ENCODE assay signal across 19 cellular contexts in genomic region chr14:65203574-65203973, GRCh38.
"Had no signal": no experiment of that assay in that cellular context is flagged by ENCODE, and none has a peak within 500 bp of the region (broad histone marks: within the 10 kb centered on the region; RNA-seq: fewer than 3 reads in every experiment).

No MANE protein-coding gene starts in this region.

- H3K27me3 Mint-ChIP-seq: activated CD8-positive, alpha-beta T cell treated with anti-CD3 and anti-CD28 coated beads for 36 hours; naive thymus-derived CD8-positive, alpha-beta T cell had no signal

- H3K27ac ChIP-seq: dorsolateral prefrontal cortex, hepatocyte, left lung, testis, upper lobe of right lung had no signal

- H3K4me1 ChIP-seq: testis, upper lobe of right lung had no signal

- H3K4me1 Mint-ChIP-seq: WTC11 had no signal

- H3K9me3 ChIP-seq: testis, upper lobe of right lung had no signal

- DNase-seq: activated CD4-positive, alpha-beta T cell treated with anti-CD3 and anti-CD28 coated beads for 48 hours; activated CD8-positive, alpha-beta T cell treated with anti-CD3 and anti-CD28 coated beads for 36 hours; activated effector memory CD4-positive, alpha-beta T cell treated with Interleukin-2 at 50 U/mL for 16 hours; activated naive CD4-positive, alpha-beta T cell treated with anti-CD3 and anti-CD28 coated beads, Interleukin-2, amount 50 U/mL, for 16 hours; activated T-cell treated with anti-CD3 and anti-CD28 coated beads, Interleukin-2, amount 50 U/mL, for 4 hours; dorsolateral prefrontal cortex; endodermal cell; left lung; mammary epithelial cell; naive thymus-derived CD8-positive, alpha-beta T cell; nucleus accumbens; small intestine; stimulated activated CD4-positive, alpha-beta T cell treated with anti-CD3 and anti-CD28 coated beads, Interleukin-4, amount 100 ng/mL, for 24 hours; stimulated activated naive CD4-positive, alpha-beta T cell treated with Interleukin-2 at 50 U/mL for 16 hours; testis; upper lobe of right lung had no signal

- H3K36me3 ChIP-seq: left lung, upper lobe of right lung had no signal

- H3K27me3 ChIP-seq: dorsolateral prefrontal cortex, hepatocyte, left lung, testis, upper lobe of right lung had no signal

- H3K79me2 ChIP-seq: hepatocyte had no signal

- H3K4me3 ChIP-seq: dorsolateral prefrontal cortex, hepatocyte, left lung, testis, upper lobe of right lung had no signal

- H2AFZ ChIP-seq: hepatocyte had no signal

- FAIRE-seq: keratinocyte, small intestine had no signal

- ATAC-seq: activated CD8-positive, alpha-beta T cell treated with anti-CD3 and anti-CD28 coated beads for 36 hours; activated T-cell treated with anti-CD3 and anti-CD28 coated beads, Interleukin-2, amount 50 U/mL, for 4 hours; left lung; naive thymus-derived CD8-positive, alpha-beta T cell; WTC11 had no signal

- H3K4me2 ChIP-seq: hepatocyte had no signal

- H3K27ac Mint-ChIP-seq: activated CD8-positive, alpha-beta T cell treated with anti-CD3 and anti-CD28 coated beads for 36 hours; endodermal cell; WTC11 had no signal

- H3K4me3 Mint-ChIP-seq: activated CD8-positive, alpha-beta T cell treated with anti-CD3 and anti-CD28 coated beads for 36 hours; activated T-cell treated with anti-CD3 and anti-CD28 coated beads, Interleukin-2, amount 50 U/mL, for 4 hours; endodermal cell; naive thymus-derived CD8-positive, alpha-beta T cell; WTC11 had no signal
